1 cellular context compared by ENCODE assay signal in genomic region chr16:1678500-1679098, GRCh38.
TF ChIP-seq lines count a peak whose summit lies in the region.

No MANE protein-coding gene starts in this region.

TF ChIP-seq in HepG2, 621 proteins besides CTCF, POLR2A, EP300 and RAD21 (continued from another document and continues in another):
- TF ChIP-seq, protein P1, sequence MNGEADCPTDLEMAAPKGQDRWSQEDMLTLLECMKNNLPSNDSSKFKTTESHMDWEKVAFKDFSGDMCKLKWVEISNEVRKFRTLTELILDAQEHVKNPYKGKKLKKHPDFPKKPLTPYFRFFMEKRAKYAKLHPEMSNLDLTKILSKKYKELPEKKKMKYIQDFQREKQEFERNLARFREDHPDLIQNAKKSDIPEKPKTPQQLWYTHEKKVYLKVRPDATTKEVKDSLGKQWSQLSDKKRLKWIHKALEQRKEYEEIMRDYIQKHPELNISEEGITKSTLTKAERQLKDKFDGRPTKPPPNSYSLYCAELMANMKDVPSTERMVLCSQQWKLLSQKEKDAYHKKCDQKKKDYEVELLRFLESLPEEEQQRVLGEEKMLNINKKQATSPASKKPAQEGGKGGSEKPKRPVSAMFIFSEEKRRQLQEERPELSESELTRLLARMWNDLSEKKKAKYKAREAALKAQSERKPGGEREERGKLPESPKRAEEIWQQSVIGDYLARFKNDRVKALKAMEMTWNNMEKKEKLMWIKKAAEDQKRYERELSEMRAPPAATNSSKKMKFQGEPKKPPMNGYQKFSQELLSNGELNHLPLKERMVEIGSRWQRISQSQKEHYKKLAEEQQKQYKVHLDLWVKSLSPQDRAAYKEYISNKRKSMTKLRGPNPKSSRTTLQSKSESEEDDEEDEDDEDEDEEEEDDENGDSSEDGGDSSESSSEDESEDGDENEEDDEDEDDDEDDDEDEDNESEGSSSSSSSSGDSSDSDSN (CRISPR knock-in tag; IDR thresholded peaks at IDR 0.05) = peak; percentile 74
- TF ChIP-seq NFKBIZ (CRISPR knock-in tag; IDR thresholded peaks at IDR 0.05) = no peak
- TF ChIP-seq ZNF224 (CRISPR knock-in tag; IDR thresholded peaks at IDR 0.05) = 0 out of 2 replicates have a peak, but pooled peaks have one; percentile 81
- peak; percentile 17; the same call in 1 of the 2 replicates for TF ChIP-seq GABPA (IDR thresholded peaks at IDR 0.05; ENCODE audit: low read depth, low read length)
- TF ChIP-seq GABPA (CRISPR knock-in tag; IDR thresholded peaks at IDR 0.05; ENCODE audit: low read depth) = 0 out of 2 replicates have a peak, but pooled peaks have one; percentile 13
- 0 out of 2 replicates have a peak, but pooled peaks have one; percentile 61 for TF ChIP-seq DNMT1 (CRISPR knock-in tag; IDR thresholded peaks at IDR 0.05)
- no peak for TF ChIP-seq ZIK1 (CRISPR knock-in tag; IDR thresholded peaks at IDR 0.05; ENCODE audit: borderline replicate concordance, low read depth)
- TF ChIP-seq, protein P2, sequence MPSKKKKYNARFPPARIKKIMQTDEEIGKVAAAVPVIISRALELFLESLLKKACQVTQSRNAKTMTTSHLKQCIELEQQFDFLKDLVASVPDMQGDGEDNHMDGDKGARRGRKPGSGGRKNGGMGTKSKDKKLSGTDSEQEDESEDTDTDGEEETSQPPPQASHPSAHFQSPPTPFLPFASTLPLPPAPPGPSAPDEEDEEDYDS (CRISPR knock-in tag; IDR thresholded peaks at IDR 0.05) = no peak
- TF ChIP-seq ZNF207 (IDR thresholded peaks at IDR 0.05; ENCODE audit: borderline replicate concordance) = no peak
- TF ChIP-seq ZMAT3 (CRISPR knock-in tag; conservative IDR thresholded peaks at IDR 0.05) = no peak
- no peak for TF ChIP-seq NR3C1 (CRISPR knock-in tag; IDR thresholded peaks at IDR 0.05)
- TF ChIP-seq ERF (CRISPR knock-in tag; IDR thresholded peaks at IDR 0.05) = no peak
- TF ChIP-seq MAF1 (CRISPR knock-in tag; IDR thresholded peaks at IDR 0.05; ENCODE audit: borderline replicate concordance) = no peak
- TF ChIP-seq, protein P3, sequence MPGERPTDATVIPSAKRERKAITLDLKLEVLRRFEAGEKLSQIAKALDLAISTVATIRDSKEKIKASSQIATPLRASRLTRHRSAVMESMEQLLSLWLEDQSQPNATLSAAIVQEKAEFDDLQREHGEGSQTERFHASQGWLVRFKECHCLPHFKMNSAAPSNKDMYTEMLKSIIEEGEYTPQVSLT (CRISPR knock-in tag; IDR thresholded peaks at IDR 0.05; ENCODE audit: borderline replicate concordance, low read depth) = no peak
- no peak for TF ChIP-seq MBNL3 (CRISPR knock-in tag; conservative IDR thresholded peaks at IDR 0.05)
- TF ChIP-seq ZNF292 (CRISPR knock-in tag; IDR thresholded peaks at IDR 0.05; ENCODE audit: borderline replicate concordance, low read depth) = no peak
- TF ChIP-seq ZBTB10 (CRISPR knock-in tag; IDR thresholded peaks at IDR 0.05; ENCODE audit: borderline replicate concordance) = no peak
- no peak for TF ChIP-seq ZNF775 (CRISPR knock-in tag; IDR thresholded peaks at IDR 0.05; ENCODE audit: borderline replicate concordance)
- TF ChIP-seq ZNF318 (CRISPR knock-in tag; IDR thresholded peaks at IDR 0.05) = no peak
- no peak for TF ChIP-seq ZNF674 (CRISPR knock-in tag; IDR thresholded peaks at IDR 0.05; ENCODE audit: low read depth)
- TF ChIP-seq ZBTB44 (CRISPR knock-in tag; IDR thresholded peaks at IDR 0.05) = no peak
- TF ChIP-seq ZNF704 (CRISPR knock-in tag; IDR thresholded peaks at IDR 0.05; ENCODE audit: borderline replicate concordance) = no peak
- TF ChIP-seq ZNF546 (CRISPR knock-in tag; conservative IDR thresholded peaks at IDR 0.05) = 0 out of 2 replicates have a peak, but pooled peaks have one; percentile 40
- no peak for TF ChIP-seq ZFP36L2 (CRISPR knock-in tag; IDR thresholded peaks at IDR 0.05)
- no peak for TF ChIP-seq POGZ (CRISPR knock-in tag; IDR thresholded peaks at IDR 0.05)
- TF ChIP-seq, protein P4, sequence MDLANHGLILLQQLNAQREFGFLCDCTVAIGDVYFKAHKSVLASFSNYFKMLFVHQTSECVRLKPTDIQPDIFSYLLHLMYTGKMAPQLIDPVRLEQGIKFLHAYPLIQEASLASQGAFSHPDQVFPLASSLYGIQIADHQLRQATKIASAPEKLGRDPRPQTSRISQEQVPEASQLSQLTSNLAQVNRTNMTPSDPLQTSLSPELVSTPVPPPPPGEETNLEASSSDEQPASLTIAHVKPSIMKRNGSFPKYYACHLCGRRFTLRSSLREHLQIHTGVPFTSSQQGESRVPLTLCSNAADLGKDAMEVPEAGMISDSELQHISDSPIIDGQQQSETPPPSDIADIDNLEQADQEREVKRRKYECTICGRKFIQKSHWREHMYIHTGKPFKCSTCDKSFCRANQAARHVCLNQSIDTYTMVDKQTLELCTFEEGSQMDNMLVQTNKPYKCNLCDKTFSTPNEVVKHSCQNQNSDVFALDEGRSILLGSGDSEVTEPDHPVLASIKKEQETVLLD (CRISPR knock-in tag; IDR thresholded peaks at IDR 0.05; ENCODE audit: low read depth) = no peak
- TF ChIP-seq, protein P5, sequence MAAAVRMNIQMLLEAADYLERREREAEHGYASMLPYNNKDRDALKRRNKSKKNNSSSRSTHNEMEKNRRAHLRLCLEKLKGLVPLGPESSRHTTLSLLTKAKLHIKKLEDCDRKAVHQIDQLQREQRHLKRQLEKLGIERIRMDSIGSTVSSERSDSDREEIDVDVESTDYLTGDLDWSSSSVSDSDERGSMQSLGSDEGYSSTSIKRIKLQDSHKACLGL (CRISPR knock-in tag; IDR thresholded peaks at IDR 0.05) = 0 out of 2 replicates have a peak, but pooled peaks have one; percentile 3
- TF ChIP-seq, protein P6, sequence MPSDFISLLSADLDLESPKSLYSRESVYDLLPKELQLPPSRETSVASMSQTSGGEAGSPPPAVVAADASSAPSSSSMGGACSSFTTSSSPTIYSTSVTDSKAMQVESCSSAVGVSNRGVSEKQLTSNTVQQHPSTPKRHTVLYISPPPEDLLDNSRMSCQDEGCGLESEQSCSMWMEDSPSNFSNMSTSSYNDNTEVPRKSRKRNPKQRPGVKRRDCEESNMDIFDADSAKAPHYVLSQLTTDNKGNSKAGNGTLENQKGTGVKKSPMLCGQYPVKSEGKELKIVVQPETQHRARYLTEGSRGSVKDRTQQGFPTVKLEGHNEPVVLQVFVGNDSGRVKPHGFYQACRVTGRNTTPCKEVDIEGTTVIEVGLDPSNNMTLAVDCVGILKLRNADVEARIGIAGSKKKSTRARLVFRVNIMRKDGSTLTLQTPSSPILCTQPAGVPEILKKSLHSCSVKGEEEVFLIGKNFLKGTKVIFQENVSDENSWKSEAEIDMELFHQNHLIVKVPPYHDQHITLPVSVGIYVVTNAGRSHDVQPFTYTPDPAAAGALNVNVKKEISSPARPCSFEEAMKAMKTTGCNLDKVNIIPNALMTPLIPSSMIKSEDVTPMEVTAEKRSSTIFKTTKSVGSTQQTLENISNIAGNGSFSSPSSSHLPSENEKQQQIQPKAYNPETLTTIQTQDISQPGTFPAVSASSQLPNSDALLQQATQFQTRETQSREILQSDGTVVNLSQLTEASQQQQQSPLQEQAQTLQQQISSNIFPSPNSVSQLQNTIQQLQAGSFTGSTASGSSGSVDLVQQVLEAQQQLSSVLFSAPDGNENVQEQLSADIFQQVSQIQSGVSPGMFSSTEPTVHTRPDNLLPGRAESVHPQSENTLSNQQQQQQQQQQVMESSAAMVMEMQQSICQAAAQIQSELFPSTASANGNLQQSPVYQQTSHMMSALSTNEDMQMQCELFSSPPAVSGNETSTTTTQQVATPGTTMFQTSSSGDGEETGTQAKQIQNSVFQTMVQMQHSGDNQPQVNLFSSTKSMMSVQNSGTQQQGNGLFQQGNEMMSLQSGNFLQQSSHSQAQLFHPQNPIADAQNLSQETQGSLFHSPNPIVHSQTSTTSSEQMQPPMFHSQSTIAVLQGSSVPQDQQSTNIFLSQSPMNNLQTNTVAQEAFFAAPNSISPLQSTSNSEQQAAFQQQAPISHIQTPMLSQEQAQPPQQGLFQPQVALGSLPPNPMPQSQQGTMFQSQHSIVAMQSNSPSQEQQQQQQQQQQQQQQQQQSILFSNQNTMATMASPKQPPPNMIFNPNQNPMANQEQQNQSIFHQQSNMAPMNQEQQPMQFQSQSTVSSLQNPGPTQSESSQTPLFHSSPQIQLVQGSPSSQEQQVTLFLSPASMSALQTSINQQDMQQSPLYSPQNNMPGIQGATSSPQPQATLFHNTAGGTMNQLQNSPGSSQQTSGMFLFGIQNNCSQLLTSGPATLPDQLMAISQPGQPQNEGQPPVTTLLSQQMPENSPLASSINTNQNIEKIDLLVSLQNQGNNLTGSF (CRISPR knock-in tag; IDR thresholded peaks at IDR 0.05) = no peak
- TF ChIP-seq ZNF256 (CRISPR knock-in tag; conservative IDR thresholded peaks at IDR 0.05) = no peak
- TF ChIP-seq PHF21A (CRISPR knock-in tag; IDR thresholded peaks at IDR 0.05) = no peak
- 0 out of 2 replicates have a peak, but pooled peaks have one; percentile 24 for TF ChIP-seq CCDC6 (CRISPR knock-in tag; IDR thresholded peaks at IDR 0.05)
